ENCODE assay signal across 10 cellular contexts in the genomic region with DNA sequence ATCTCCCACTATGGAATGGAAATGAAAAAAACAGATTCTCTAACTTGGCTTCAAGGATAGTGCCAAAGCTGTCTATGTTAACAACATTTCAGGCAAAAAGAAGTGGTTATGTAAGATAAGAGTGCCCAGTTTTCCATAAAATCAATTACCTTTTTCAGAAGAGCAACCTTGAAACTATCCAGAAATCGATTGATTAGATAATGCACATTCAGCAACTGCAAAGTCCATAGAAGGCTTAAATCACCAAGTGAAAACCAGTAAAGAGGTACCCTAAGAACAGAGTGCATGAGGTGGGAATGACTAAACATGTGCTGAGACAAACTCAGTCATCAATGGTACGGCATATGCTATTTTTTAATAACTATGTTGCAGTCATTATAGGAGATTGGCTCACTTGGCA.
"Had no signal": no experiment of that assay in that cellular context is flagged by ENCODE, and none has a peak within 500 bp of the region (broad histone marks: within the 10 kb centered on the region; RNA-seq: fewer than 3 reads in every experiment).

No MANE protein-coding gene starts in this region.

- H3K9me3 ChIP-seq: HAP-1 had no signal

- H3K4me1 ChIP-seq: HAP-1 had no signal

- H3K4me3 ChIP-seq: GM23248, HAP-1, K562 had no signal

- H3K9ac ChIP-seq: GM23248 had no signal

- DNase-seq: GM23248, GOT3, H7, HFFc6, IMR-90, KG1 had no signal

- H3K27ac ChIP-seq: GM23248, HL-60 had no signal

- FAIRE-seq: K562 had no signal

- H3K36me3 ChIP-seq: HAP-1 had no signal

- ATAC-seq: HCT116, K562 had no signal
